ENCODE assay signal across 8 cellular contexts in the genomic region with DNA sequence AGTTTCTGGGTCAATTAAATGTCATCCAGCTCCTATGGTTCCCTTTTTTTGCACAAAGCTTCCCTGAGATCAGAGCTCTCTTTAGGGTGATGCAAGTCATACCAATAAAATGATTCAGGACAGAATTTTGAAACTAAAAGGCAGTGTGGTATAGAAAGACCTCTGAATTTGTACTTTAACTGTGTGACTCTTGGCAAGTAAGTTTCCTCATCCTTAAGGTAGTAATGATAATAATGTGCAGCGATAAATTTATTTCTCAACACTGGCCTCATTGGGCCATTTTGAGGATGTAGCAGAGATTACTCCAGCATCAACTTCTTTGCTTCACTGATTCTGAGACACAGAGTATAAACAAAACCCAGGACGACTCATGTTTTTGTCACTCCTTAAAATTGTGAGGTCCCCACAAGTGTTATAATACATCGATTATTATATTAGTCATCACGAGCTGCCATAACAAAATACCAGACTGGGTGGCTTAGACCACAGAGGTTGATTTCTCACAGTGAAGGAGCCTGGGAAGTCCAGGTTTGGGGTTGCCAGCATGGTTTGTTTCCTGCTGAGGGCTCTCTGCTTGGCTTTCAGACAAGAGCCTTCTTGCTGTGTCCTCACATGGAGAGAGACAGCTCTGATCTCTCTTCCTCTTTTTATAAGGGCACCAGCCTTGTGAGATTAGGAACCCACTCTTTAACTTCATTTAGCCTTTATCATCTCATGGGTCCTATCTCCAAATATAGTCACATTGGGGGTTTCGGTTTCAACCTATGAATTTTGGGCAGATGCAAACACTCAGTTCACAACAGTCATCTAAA.
DNase-seq lines count a peak whose midpoint lies in the region; ATAC-seq lines count a peak whose summit lies in the region.

No MANE protein-coding gene starts in this region.

- CTCF ChIA-PET in activated CD4-positive, alpha-beta memory T cell treated with anti-CD3 and anti-CD28 coated beads for 36 hours (lab: Charles Lee), result no interaction called here
- CTCF ChIA-PET in activated CD4-positive, alpha-beta memory T cell treated with anti-CD3 and anti-CD28 coated beads, Interleukin-2, amount 10 ng/mL, durations not matched to agents 7 days and 5 days (lab: Charles Lee), result no interaction called here

- DNase-seq in astrocyte of the hippocampus (ENCODE audit: low read depth, low spot score), result peak; percentile 65
- no peak for DNase-seq in activated CD4-positive, alpha-beta memory T cell treated with anti-CD3 and anti-CD28 coated beads for 36 hours
- no peak for DNase-seq in SKM-1 (lab: John Stamatoyannopoulos, UW; ENCODE audit: unreplicated experiment)
- DNase-seq in activated CD4-positive, alpha-beta memory T cell treated with anti-CD3 and anti-CD28 coated beads, Interleukin-2, amount 10 ng/mL, durations not matched to agents 7 days and 5 days, result no peak
- DNase-seq in D341Med (ENCODE audit: low spot score), result no peak

- no peaks in the 10 kb centered on the region for H3K27me3 Mint-ChIP-seq in activated CD4-positive, alpha-beta memory T cell treated with anti-CD3 and anti-CD28 coated beads for 36 hours
- no peaks in the 10 kb centered on the region for H3K27me3 Mint-ChIP-seq in activated CD4-positive, alpha-beta memory T cell treated with anti-CD3 and anti-CD28 coated beads, Interleukin-2, amount 10 ng/mL, durations not matched to agents 7 days and 5 days

- H3K27me3 ChIP-seq in BLaER1, result no peaks in the 10 kb centered on the region

- no peaks in the 10 kb centered on the region for H3K36me3 ChIP-seq in BLaER1

- peak; percentile 95 for ATAC-seq in GM19438 (IDR thresholded peaks at IDR 0.05; ENCODE audit: low read depth, unreplicated experiment)
- peak; percentile 98 for ATAC-seq in HG03354 (IDR thresholded peaks at IDR 0.05; ENCODE audit: poor library complexity, severe bottlenecking, unreplicated experiment)

- no peak overlapping the region; the same call in 1 of the 2 replicates for H3K4me3 ChIP-seq in BLaER1

- H3K4me2 ChIP-seq in BLaER1, result peak overlapping the region; percentile 59

- no peak overlapping the region; the same call in 1 of the 2 replicates for H3K9ac ChIP-seq in BLaER1

- H3K9me3 ChIP-seq in BLaER1, result peaks cover 7% of the 10 kb centered on the region; the same call in 1 of the 2 replicates

- H3K9me3 Mint-ChIP-seq in activated CD4-positive, alpha-beta memory T cell treated with anti-CD3 and anti-CD28 coated beads for 36 hours, result no peaks in the 10 kb centered on the region
- peaks cover 2% of the 10 kb centered on the region for H3K9me3 Mint-ChIP-seq in activated CD4-positive, alpha-beta memory T cell treated with anti-CD3 and anti-CD28 coated beads, Interleukin-2, amount 10 ng/mL, durations not matched to agents 7 days and 5 days

- no peak overlapping the region for H3K4me3 Mint-ChIP-seq in activated CD4-positive, alpha-beta memory T cell treated with anti-CD3 and anti-CD28 coated beads for 36 hours
- no peak overlapping the region for H3K4me3 Mint-ChIP-seq in activated CD4-positive, alpha-beta memory T cell treated with anti-CD3 and anti-CD28 coated beads, Interleukin-2, amount 10 ng/mL, durations not matched to agents 7 days and 5 days

- H3K4me1 ChIP-seq in BLaER1, result peaks cover 71% of the 10 kb centered on the region

- intact Hi-C loops in activated CD4-positive, alpha-beta memory T cell treated with anti-CD3 and anti-CD28 coated beads for 36 hours (cut with micrococcal nuclease), result no loop called here

- H3K4me1 Mint-ChIP-seq in activated CD4-positive, alpha-beta memory T cell treated with anti-CD3 and anti-CD28 coated beads for 36 hours (ENCODE audit: low read depth), result no peaks in the 10 kb centered on the region
- no peaks in the 10 kb centered on the region for H3K4me1 Mint-ChIP-seq in activated CD4-positive, alpha-beta memory T cell treated with anti-CD3 and anti-CD28 coated beads, Interleukin-2, amount 10 ng/mL, durations not matched to agents 7 days and 5 days

- POLR2A ChIA-PET in activated CD4-positive, alpha-beta memory T cell treated with anti-CD3 and anti-CD28 coated beads for 36 hours (lab: Charles Lee), result no interaction called here
- POLR2A ChIA-PET in activated CD4-positive, alpha-beta memory T cell treated with anti-CD3 and anti-CD28 coated beads, Interleukin-2, amount 10 ng/mL, durations not matched to agents 7 days and 5 days (lab: Charles Lee), result no interaction called here

- no peak overlapping the region for H3K27ac Mint-ChIP-seq in activated CD4-positive, alpha-beta memory T cell treated with anti-CD3 and anti-CD28 coated beads for 36 hours
- H3K27ac Mint-ChIP-seq in activated CD4-positive, alpha-beta memory T cell treated with anti-CD3 and anti-CD28 coated beads, Interleukin-2, amount 10 ng/mL, durations not matched to agents 7 days and 5 days, result no peak overlapping the region

- no peaks in the 10 kb centered on the region for H3K36me3 Mint-ChIP-seq in activated CD4-positive, alpha-beta memory T cell treated with anti-CD3 and anti-CD28 coated beads for 36 hours
- H3K36me3 Mint-ChIP-seq in activated CD4-positive, alpha-beta memory T cell treated with anti-CD3 and anti-CD28 coated beads, Interleukin-2, amount 10 ng/mL, durations not matched to agents 7 days and 5 days (ENCODE audit: low read depth), result no peaks in the 10 kb centered on the region

- H4K20me1 ChIP-seq in BLaER1, result no peaks in the 10 kb centered on the region

- peak overlapping the region; percentile 20; the same call in 1 of the 2 replicates for H3K27ac ChIP-seq in BLaER1
